ENCODE assay signal across 8 cellular contexts in the genomic region with DNA sequence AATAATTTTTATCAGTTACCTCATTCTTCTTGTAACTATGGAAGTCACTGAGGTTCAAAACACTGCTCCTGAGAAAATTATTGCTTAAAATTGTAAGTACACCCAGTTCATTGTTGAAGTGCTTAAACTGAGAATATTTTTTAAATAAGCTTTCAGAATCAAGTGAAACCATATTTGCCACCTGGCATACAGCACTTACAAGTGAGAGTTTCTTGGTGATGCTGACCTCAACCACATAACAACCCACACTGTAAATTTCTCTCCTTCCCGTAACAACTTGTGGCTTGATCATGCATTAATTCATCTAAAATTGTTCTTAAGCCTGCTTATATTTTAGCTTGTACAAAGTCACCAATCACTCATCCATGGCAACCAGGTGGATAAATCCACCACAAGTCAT. TPM values are rescaled to one million over a fixed set of nuclear protein-coding genes. Genes with fewer than 3 reads are reported as not detected.
DNase-seq lines count a peak whose midpoint lies in the region; ATAC-seq and TF ChIP-seq lines count a peak whose summit lies in the region.

No MANE protein-coding gene starts in this region.

- DNase-seq in activated CD8-positive, alpha-beta T cell treated with anti-CD3 and anti-CD28 coated beads for 36 hours = peak; percentile 36
- DNase-seq in cortex of kidney (lab: John Stamatoyannopoulos, UW) (no peak), retina (no peak)
- no peak for DNase-seq in NK-92 treated with Interleukin-12 subunit alpha and Interleukin-12 subunit beta, amount 100 ng/mL, for 24 hours (lab: John Stamatoyannopoulos, UW)

- peaks cover 37% of the 10 kb centered on the region for H3K4me1 Mint-ChIP-seq in activated CD8-positive, alpha-beta T cell treated with anti-CD3 and anti-CD28 coated beads for 36 hours (ENCODE audit: low read depth)

- peaks cover 24% of the 10 kb centered on the region for H3K36me3 Mint-ChIP-seq in activated CD8-positive, alpha-beta T cell treated with anti-CD3 and anti-CD28 coated beads for 36 hours (ENCODE audit: low read depth)

- H3K9me3 Mint-ChIP-seq in activated CD8-positive, alpha-beta T cell treated with anti-CD3 and anti-CD28 coated beads for 36 hours = no peaks in the 10 kb centered on the region

- H3K4me3 Mint-ChIP-seq in activated CD8-positive, alpha-beta T cell treated with anti-CD3 and anti-CD28 coated beads for 36 hours = no peak overlapping the region

- intact Hi-C loops in activated CD8-positive, alpha-beta T cell treated with anti-CD3 and anti-CD28 coated beads for 36 hours (cut with micrococcal nuclease) = no loop called here

- no peaks in the 10 kb centered on the region for H3K27me3 Mint-ChIP-seq in activated CD8-positive, alpha-beta T cell treated with anti-CD3 and anti-CD28 coated beads for 36 hours

- H3K27ac Mint-ChIP-seq in activated CD8-positive, alpha-beta T cell treated with anti-CD3 and anti-CD28 coated beads for 36 hours = no peak overlapping the region

- POLR2A ChIA-PET in activated CD8-positive, alpha-beta T cell treated with anti-CD3 and anti-CD28 coated beads for 36 hours (lab: Charles Lee) = no interaction called here

- ATAC-seq in GM18502 (IDR thresholded peaks at IDR 0.05; ENCODE audit: poor library complexity, unreplicated experiment) = peak; percentile 62
- peak; percentile 79 for ATAC-seq in GM21423 (IDR thresholded peaks at IDR 0.05; ENCODE audit: unreplicated experiment)
- ATAC-seq in HG03097 (IDR thresholded peaks at IDR 0.05; ENCODE audit: low FRiP score, unreplicated experiment) = peak; percentile 68
- peak; percentile 67 for ATAC-seq in activated CD8-positive, alpha-beta T cell treated with anti-CD3 and anti-CD28 coated beads for 36 hours
- no peak for ATAC-seq in activated CD4-positive, CD25-positive, alpha-beta regulatory T cell treated with anti-CD3 and anti-CD28 coated beads, Interleukin-2, amount 50 U/mL, for 24 hours

- CTCF ChIA-PET in activated CD8-positive, alpha-beta T cell treated with anti-CD3 and anti-CD28 coated beads for 36 hours (lab: Charles Lee) = no interaction called here

- TF ChIP-seq CTCF in activated CD8-positive, alpha-beta T cell treated with anti-CD3 and anti-CD28 coated beads for 36 hours (IDR thresholded peaks at IDR 0.05) = no peak

RNA-seq across cellular contexts. Expression of a gene that starts 34.0 kb away (rescaled TPM):
- total RNA-seq in activated CD8-positive, alpha-beta T cell treated with anti-CD3 and anti-CD28 coated beads for 36 hours = 10 to 100 TPM; 17.4 to 30.2 TPM

Comparison
In these comparisons a context has a peak if more than half of its experiments do, and no peak if none do; other contexts are left out.
1. ATAC-seq: peak in GM18502 (single experiment), GM21423 (single experiment), HG03097 (single experiment) and activated CD8-positive, alpha-beta T cell treated with anti-CD3 and anti-CD28 coated beads for 36 hours (single experiment); none in activated CD4-positive, CD25-positive, alpha-beta regulatory T cell treated with anti-CD3 and anti-CD28 coated beads, Interleukin-2, amount 50 U/mL, for 24 hours (0 of 2).